In genomic region chr11:73743045-73743444, GRCh38 we compare ENCODE assay signal across 16 cellular contexts. TPM values are rescaled to one million over a fixed set of nuclear protein-coding genes. Genes with fewer than 3 reads are reported as not detected.
DNase-seq lines count a peak whose midpoint lies in the region; ATAC-seq, FAIRE-seq and TF ChIP-seq lines count a peak whose summit lies in the region.
"Had no signal": no experiment of that assay in that cellular context is flagged by ENCODE, and none has a peak within 500 bp of the region (broad histone marks: within the 10 kb centered on the region; RNA-seq: fewer than 3 reads in every experiment).

No MANE protein-coding gene starts in this region.

- H3K36me3 Mint-ChIP-seq in WTC11: 0 out of 2 replicates have a peak, but pooled peaks cover 6% of the 10 kb centered on the region
- peaks cover 15% of the 10 kb centered on the region for H3K36me3 Mint-ChIP-seq in stimulated activated memory B cell treated with anti-CD40 and anti-IgM and Interleukin-4, amounts not matched to agents 10 μg/mL and 1 μg/mL and 100 μg/mL, for 72 hours

- intact Hi-C loops in HepG2 (cut with micrococcal nuclease; ENCODE audit: unreplicated experiment) (no loop called here), right lobe of liver (cut with DNase I) (no loop called here), left lung (cut with DNase I) (no loop called here), upper lobe of right lung (cut with DNase I) (no loop called here)

- H3K4me1 Mint-ChIP-seq in WTC11: peaks cover 8% of the 10 kb centered on the region; the same call in 1 of the 2 replicates
- peaks cover 27% of the 10 kb centered on the region for H3K4me1 Mint-ChIP-seq in stimulated activated memory B cell treated with anti-CD40 and anti-IgM and Interleukin-4, amounts not matched to agents 10 μg/mL and 1 μg/mL and 100 μg/mL, for 72 hours
- H3K4me1 Mint-ChIP-seq: GM23338 had no signal

- peaks cover 13% of the 10 kb centered on the region for H4K20me1 ChIP-seq in HepG2 (ENCODE audit: insufficient read depth, low read length)
- H4K20me1 ChIP-seq in GM23248 (ENCODE audit: insufficient read depth): peaks cover 33% of the 10 kb centered on the region

- TF ChIP-seq POLR2A in HepG2 (IDR thresholded peaks at IDR 0.05; ENCODE audit: insufficient read depth in 1 of 2, low read depth in 2 of 2, low read length in 2 of 2) (no peak), right lobe of liver (IDR thresholded peaks at IDR 0.05) (no peak)

- H3K4me2 ChIP-seq in HepG2 (ENCODE audit: low read depth, low read length) (no peak overlapping the region), GM23248 (ENCODE audit: unreplicated experiment) (no peak overlapping the region)
- H3K4me2 ChIP-seq: BLaER1, GM23338 had no signal

- no peak overlapping the region for H3K9ac ChIP-seq in HepG2 (ENCODE audit: insufficient read depth, low read depth, low read length)
- H3K9ac ChIP-seq in GM23248: no peak overlapping the region
- H3K9ac ChIP-seq: BLaER1 had no signal

- BruUV-seq in HepG2 (replicated peaks; lab: Mats Ljungman, UMichigan): no TSS peak

- no peak overlapping the region for H2AFZ ChIP-seq in HepG2 (ENCODE audit: low read length)
- H2AFZ ChIP-seq in GM23248: no peak overlapping the region
- H2AFZ ChIP-seq: GM23338 had no signal

- peaks cover 88% of the 10 kb centered on the region for H3K79me2 ChIP-seq in HepG2 (ENCODE audit: insufficient read depth, low read length)
- peaks cover 99% of the 10 kb centered on the region for H3K79me2 ChIP-seq in GM23248 (ENCODE audit: insufficient read depth)

- in situ Hi-C loops in HepG2 (cut with HindIII; ENCODE audit: extremely low pct_ligation_motif_present, low pct_unique_long_range_greater_than_20kb) (no loop called here), GM23248 (cut with MboI) (no loop called here)

- H3K4me3 Mint-ChIP-seq in WTC11: no peak overlapping the region
- no peak overlapping the region for H3K4me3 Mint-ChIP-seq in stimulated activated memory B cell treated with anti-CD40 and anti-IgM and Interleukin-4, amounts not matched to agents 10 μg/mL and 1 μg/mL and 100 μg/mL, for 72 hours
- H3K4me3 Mint-ChIP-seq: GM23338, H9 had no signal

- H3K27ac Mint-ChIP-seq in WTC11: 0 out of 2 replicates have a peak overlapping the region, but pooled peaks have one; percentile 36
- no peak overlapping the region for H3K27ac Mint-ChIP-seq in stimulated activated memory B cell treated with anti-CD40 and anti-IgM and Interleukin-4, amounts not matched to agents 10 μg/mL and 1 μg/mL and 100 μg/mL, for 72 hours
- H3K27ac Mint-ChIP-seq: GM23338, H9 had no signal

- H3K36me3 ChIP-seq in HepG2 (replicated peaks in 1 of 2; ENCODE audit: control insufficient read depth in 1 of 2, insufficient read depth in 2 of 2, low read length in 2 of 2) (peaks cover 2 to 3% of the 10 kb centered on the region in 2 experiments; a peak in 1 of 5 replicates), right lobe of liver (no peaks in the 10 kb centered on the region), left lung (no peaks in the 10 kb centered on the region), upper lobe of right lung (no peaks in the 10 kb centered on the region), GM23248 (ENCODE audit: low read depth) (0 out of 2 replicates have a peak, but pooled peaks cover 3% of the 10 kb centered on the region)

- no peaks in the 10 kb centered on the region for H3F3A ChIP-seq in GM23248 (ENCODE audit: insufficient read depth)

- no peak for TF ChIP-seq RAD21 in HepG2 (CRISPR knock-in tag; IDR thresholded peaks at IDR 0.05)

- H3K9me3 ChIP-seq in HepG2 (ENCODE audit: low read length): no peaks in the 10 kb centered on the region
- H3K9me3 ChIP-seq in right lobe of liver: no peaks in the 10 kb centered on the region
- no peaks in the 10 kb centered on the region for H3K9me3 ChIP-seq in left lung
- no peaks in the 10 kb centered on the region for H3K9me3 ChIP-seq in upper lobe of right lung
- no peaks in the 10 kb centered on the region for H3K9me3 ChIP-seq in GM23248 (ENCODE audit: low read depth)

- H3K4me3 ChIP-seq in HepG2 (replicated peaks in 1 of 3; ENCODE audit: insufficient read depth in 1 of 3, low read depth in 2 of 3, low read length in 3 of 3): no peak overlapping the region
- no peak overlapping the region for H3K4me3 ChIP-seq in right lobe of liver
- H3K4me3 ChIP-seq in left lung: no peak overlapping the region
- no peak overlapping the region for H3K4me3 ChIP-seq in upper lobe of right lung
- no peak overlapping the region for H3K4me3 ChIP-seq in GM23248
- H3K4me3 ChIP-seq: BLaER1, GM12878, GM23338 had no signal

- CTCF ChIA-PET in HepG2 (lab: Yijun Ruan, JAX; ENCODE audit: low intra/inter-chr PET ratio, low total read pairs) (no interaction called here), WTC11 (lab: Charles Lee) (no interaction called here)

- H3K27ac ChIP-seq in HepG2 (ENCODE audit: extremely low read length, insufficient read depth, low read length) (no peak overlapping the region), right lobe of liver (no peak overlapping the region), left lung (no peak overlapping the region), upper lobe of right lung (no peak overlapping the region), GM23248 (no peak overlapping the region)
- H3K27ac ChIP-seq: BLaER1 had no signal

- no peaks in the 10 kb centered on the region for H3K27me3 Mint-ChIP-seq in WTC11 (ENCODE audit: low read depth)
- H3K27me3 Mint-ChIP-seq in stimulated activated memory B cell treated with anti-CD40 and anti-IgM and Interleukin-4, amounts not matched to agents 10 μg/mL and 1 μg/mL and 100 μg/mL, for 72 hours: no peaks in the 10 kb centered on the region

- ATAC-seq in HepG2 (no peak), right lobe of liver (no peak), WTC11 (no peak), left lung (peak; percentile 64), upper lobe of right lung (no peak), HG02798 (IDR thresholded peaks at IDR 0.05; ENCODE audit: poor library complexity, unreplicated experiment) (no peak)
- no peak for ATAC-seq in stimulated activated memory B cell treated with anti-CD40 and anti-IgM and Interleukin-4, amounts not matched to agents 10 μg/mL and 1 μg/mL and 100 μg/mL, for 72 hours
- ATAC-seq: GM12878, GM23338 had no signal

- POLR2A ChIA-PET in HepG2 (lab: Yijun Ruan, JAX): no interaction called here
- POLR2A ChIA-PET in WTC11 (lab: Charles Lee): interaction anchor here (0.7 kb wide), 1 partner anchor 113 kb away, joined by 3 read pairs; no protein-coding TSS in a partner anchor

- no peaks in the 10 kb centered on the region for H3K9me2 ChIP-seq in GM23248 (ENCODE audit: insufficient read depth)

- 92% methylated on average over 7 of the region's 7 CpGs for WGBS in HepG2 (ENCODE audit: low lambda C conversion rate)
- 86% methylated on average over 2 of the region's 7 CpGs for WGBS in right lobe of liver (ENCODE audit: insufficient coverage, low coverage, low lambda C conversion rate, missing lambda C conversion rate)
- WGBS in GM23248 (ENCODE audit: low coverage in 1 of 2, low lambda C conversion rate in 2 of 2, missing lambda C conversion rate in 2 of 2), 2 experiments: 93% methylated on average over 7 of the region's 7 CpGs

- DNase-seq in HepG2 (ENCODE audit: low spot score) (no peak), right lobe of liver (no peak), WTC11 (ENCODE audit: low spot score) (no peak), left lung (no peak), upper lobe of right lung (peak; percentile 71), GM23248 (no peak)
- DNase-seq: 8988T, AML-193, DMS79, H9 had no signal

- H3K27me3 ChIP-seq in HepG2 (ENCODE audit: control insufficient read depth in 1 of 2, insufficient read depth in 2 of 2, low read length in 2 of 2): no peaks in the 10 kb centered on the region
- H3K27me3 ChIP-seq in right lobe of liver: no peaks in the 10 kb centered on the region
- H3K27me3 ChIP-seq in left lung: no peaks in the 10 kb centered on the region
- H3K27me3 ChIP-seq in upper lobe of right lung: no peaks in the 10 kb centered on the region
- H3K27me3 ChIP-seq in GM23248 (replicated peaks; ENCODE audit: insufficient read depth): no peaks in the 10 kb centered on the region
- H3K27me3 ChIP-seq: BLaER1 had no signal

- no peak for FAIRE-seq in HepG2 (lab: Jason Lieb, UNC)
- FAIRE-seq: GM12878, HTR-8/SVneo had no signal

- H3K4me1 ChIP-seq in HepG2 (ENCODE audit: insufficient read depth, low read length) (peaks cover 80% of the 10 kb centered on the region), right lobe of liver (peaks cover 0 to 18% (median 0%) of the 10 kb centered on the region in 4 donors), left lung (peaks cover 0 to 10% of the 10 kb centered on the region in 2 donors), upper lobe of right lung (peaks cover 2% of the 10 kb centered on the region), GM23248 (ENCODE audit: insufficient read depth) (no peaks in the 10 kb centered on the region)
- H3K4me1 ChIP-seq: BLaER1 had no signal

- peaks cover 3% of the 10 kb centered on the region; the same call in 1 of the 2 replicates for H3K9me3 Mint-ChIP-seq in WTC11
- no peaks in the 10 kb centered on the region for H3K9me3 Mint-ChIP-seq in stimulated activated memory B cell treated with anti-CD40 and anti-IgM and Interleukin-4, amounts not matched to agents 10 μg/mL and 1 μg/mL and 100 μg/mL, for 72 hours
- H3K9me3 Mint-ChIP-seq: GM23338 had no signal

- TF ChIP-seq EP300 in HepG2 (IDR thresholded peaks at IDR 0.05; ENCODE audit: low read depth in 2 of 2, low read length in 2 of 2): no peak
- no peak for TF ChIP-seq EP300 in HepG2 (CRISPR knock-in tag; IDR thresholded peaks at IDR 0.05; ENCODE audit: borderline replicate concordance)

- TF ChIP-seq CTCF in HepG2 (CRISPR knock-in tag; IDR thresholded peaks at IDR 0.05) (no peak), right lobe of liver (IDR thresholded peaks at IDR 0.05) (no peak), WTC11 (IDR thresholded peaks at IDR 0.05) (no peak), left lung (IDR thresholded peaks at IDR 0.05) (no peak), upper lobe of right lung (IDR thresholded peaks at IDR 0.05) (no peak)

RNA-seq across cellular contexts. Expression of gene RAB6A, which starts 17.8 kb away (rescaled TPM):
- total RNA-seq in HepG2 (2016; rRNA removed; fragmentation: Illumina TruSeq; extraction: Trizol): 74.3 and 83.3 TPM in 2 replicates
- 71.2 and 75.6 TPM in 2 replicates for total RNA-seq in HepG2 (2016; cell fraction: cytosol; rRNA removed; fragmentation: Illumina TruSeq; extraction: Trizol; ENCODE audit: low read depth)
- total RNA-seq in HepG2 (2016; cell fraction: insoluble cytoplasmic fraction; rRNA removed; fragmentation: Illumina TruSeq; extraction: Trizol): 77.4 and 84.5 TPM in 2 replicates
- total RNA-seq in HepG2 (2016; cell fraction: membrane; rRNA removed; fragmentation: Illumina TruSeq; extraction: Trizol): 47.3 and 51.3 TPM in 2 replicates
- total RNA-seq in HepG2 (2016; cell fraction: nucleus; rRNA removed; fragmentation: Illumina TruSeq; extraction: Trizol): 40.6 and 45.8 TPM in 2 replicates
- polyA plus RNA-seq in HepG2 (2011; rRNA removed): 92.0 and 121 TPM in 2 replicates
- polyA plus RNA-seq in HepG2 (2011; cell fraction: cytosol; rRNA removed): 39.6 and 72.5 TPM in 2 replicates
- 38.0 and 39.7 TPM in 2 replicates for polyA plus RNA-seq in HepG2 (2011; cell fraction: nucleus; rRNA removed)
- 73.4 and 84.2 TPM in 2 replicates for polyA plus RNA-seq in HepG2 (2012)
- polyA plus RNA-seq in HepG2 (2016; cell fraction: cytosol; fragmentation: Illumina TruSeq; extraction: Trizol; ENCODE audit: low read depth): 10.3 and 12.2 TPM in 2 replicates
- polyA plus RNA-seq in HepG2 (2016; cell fraction: insoluble cytoplasmic fraction; fragmentation: Illumina TruSeq; extraction: Trizol; ENCODE audit: low read depth): 113 and 114 TPM in 2 replicates
- 31.5 and 35.2 TPM in 2 replicates for polyA plus RNA-seq in HepG2 (2016; cell fraction: membrane; fragmentation: Illumina TruSeq; extraction: Trizol; ENCODE audit: low read depth)
- polyA plus RNA-seq in HepG2 (2016; cell fraction: nucleus; fragmentation: Illumina TruSeq; extraction: Trizol; ENCODE audit: insufficient read depth, low read depth): 65.7 and 66.6 TPM in 2 replicates
- 87.8 and 136 TPM in 2 replicates for polyA minus RNA-seq in HepG2 (2011; rRNA and poly(A)+ RNA removed; ENCODE audit: low replicate concordance)
- 128 and 159 TPM in 2 replicates for polyA minus RNA-seq in HepG2 (2011; cell fraction: cytosol; rRNA and poly(A)+ RNA removed)
- polyA minus RNA-seq in HepG2 (2011; cell fraction: nucleus; rRNA and poly(A)+ RNA removed): 68.9 and 102 TPM in 2 replicates
- 100 to 1,000 TPM in 2 of 6 experiments, 10 to 100 TPM in 4; 59.3 to 163 (median 81.7) TPM for total RNA-seq in right lobe of liver
- total RNA-seq in WTC11 (2021): 103 to 114 TPM (median 107 TPM) in 3 replicates
- 100 to 1,000 TPM; 146 to 150 TPM for total RNA-seq in left lung
- total RNA-seq in upper lobe of right lung: 137 TPM
- 123 and 147 TPM in 2 replicates for total RNA-seq in GM23248 (2014; rRNA removed; shearing (Covaris generic))
- 145 and 151 TPM in 2 replicates for polyA plus RNA-seq in GM23248 (2016; fragmentation: Nextera tagmentation; extraction: Ambion mirVana)

RNA-seq across cellular contexts. Expression of gene MRPL48, which starts 44.6 kb away (rescaled TPM):
- total RNA-seq in HepG2 (2016; rRNA removed; fragmentation: Illumina TruSeq; extraction: Trizol) (67.9 and 97.3 TPM in 2 replicates), right lobe of liver (10 to 100 TPM; 15.9 to 26.7 (median 18.2) TPM), WTC11 (2021) (38.7 to 40.6 TPM (median 39.4 TPM) in 3 replicates), left lung (10 to 100 TPM; 28.9 to 29.1 TPM), upper lobe of right lung (21.4 TPM)
- 27.8 TPM in 2 replicates for total RNA-seq in HepG2 (2016; cell fraction: cytosol; rRNA removed; fragmentation: Illumina TruSeq; extraction: Trizol; ENCODE audit: low read depth)
- total RNA-seq in HepG2 (2016; cell fraction: insoluble cytoplasmic fraction; rRNA removed; fragmentation: Illumina TruSeq; extraction: Trizol): 65.9 and 101 TPM in 2 replicates
- 51.7 and 53.0 TPM in 2 replicates for total RNA-seq in HepG2 (2016; cell fraction: membrane; rRNA removed; fragmentation: Illumina TruSeq; extraction: Trizol)
- total RNA-seq in HepG2 (2016; cell fraction: nucleus; rRNA removed; fragmentation: Illumina TruSeq; extraction: Trizol): 21.9 and 28.3 TPM in 2 replicates
- polyA plus RNA-seq in HepG2 (2011; rRNA removed) (50.2 and 61.2 TPM in 2 replicates), GM23248 (2016; fragmentation: Nextera tagmentation; extraction: Ambion mirVana) (39.4 and 40.1 TPM in 2 replicates)
- polyA plus RNA-seq in HepG2 (2011; cell fraction: cytosol; rRNA removed): 27.7 and 30.4 TPM in 2 replicates
- 9.2 and 10.1 TPM in 2 replicates for polyA plus RNA-seq in HepG2 (2011; cell fraction: nucleus; rRNA removed)
- 40.6 and 45.7 TPM in 2 replicates for polyA plus RNA-seq in HepG2 (2012)
- polyA plus RNA-seq in HepG2 (2016; cell fraction: cytosol; fragmentation: Illumina TruSeq; extraction: Trizol; ENCODE audit: low read depth): 34.1 and 42.7 TPM in 2 replicates
- polyA plus RNA-seq in HepG2 (2016; cell fraction: insoluble cytoplasmic fraction; fragmentation: Illumina TruSeq; extraction: Trizol; ENCODE audit: low read depth): 102 and 104 TPM in 2 replicates
- 46.1 and 46.9 TPM in 2 replicates for polyA plus RNA-seq in HepG2 (2016; cell fraction: membrane; fragmentation: Illumina TruSeq; extraction: Trizol; ENCODE audit: low read depth)
- 34.7 and 41.9 TPM in 2 replicates for polyA plus RNA-seq in HepG2 (2016; cell fraction: nucleus; fragmentation: Illumina TruSeq; extraction: Trizol; ENCODE audit: insufficient read depth, low read depth)
- polyA minus RNA-seq in HepG2 (2011; rRNA and poly(A)+ RNA removed; ENCODE audit: low replicate concordance): 13.4 and 41.4 TPM in 2 replicates
- polyA minus RNA-seq in HepG2 (2011; cell fraction: cytosol; rRNA and poly(A)+ RNA removed): 11.1 and 12.9 TPM in 2 replicates
- polyA minus RNA-seq in HepG2 (2011; cell fraction: nucleus; rRNA and poly(A)+ RNA removed): 15.0 and 16.6 TPM in 2 replicates
- 21.4 and 35.0 TPM in 2 replicates for total RNA-seq in GM23248 (2014; rRNA removed; shearing (Covaris generic))
